Comparison of ENCODE assay signal across 2 cellular contexts in genomic region chr6:35506536-35506935, GRCh38.
A peak's percentile ranks its signal among the peaks of the same experiment; 100 is the strongest.
TF ChIP-seq lines count a peak whose summit lies in the region.

No MANE protein-coding gene starts in this region.

TF ChIP-seq in GM23338, 12 proteins besides CTCF, POLR2A, EP300 and RAD21:
- TF ChIP-seq EZH2phosphoT487 (IDR thresholded peaks at IDR 0.05; ENCODE audit: unreplicated experiment) = no peak
- TF ChIP-seq NANOG (IDR thresholded peaks at IDR 0.05; ENCODE audit: borderline replicate concordance) = no peak

TF ChIP-seq in K562, 482 proteins besides CTCF, POLR2A, EP300 and RAD21:
- TF ChIP-seq ADNP (tag; IDR thresholded peaks at IDR 0.05) (peak; percentile 95), SMARCA5 (IDR thresholded peaks at IDR 0.05) (peak; percentile 82; the same call in 1 of the 2 replicates), BCOR (IDR thresholded peaks at IDR 0.05) (peak; percentile 96), ZBTB1 (CRISPR knock-in tag; IDR thresholded peaks at IDR 0.05; ENCODE audit: borderline replicate concordance, low read depth) (no peak), RBM25 (IDR thresholded peaks at IDR 0.05; ENCODE audit: low read depth, low read length, severe bottlenecking) (peak; percentile 94), CHD4 (IDR thresholded peaks at IDR 0.05; ENCODE audit: insufficient read depth, insufficient replicate concordance, low read depth, low read length, poor library complexity, severe bottlenecking) (peak; percentile 38), HDAC2 (IDR thresholded peaks at IDR 0.05) (0 out of 2 replicates have a peak, but pooled peaks have one; percentile 64), KDM1A (IDR thresholded peaks at IDR 0.05) (peak; percentile 64 to 78), CBX3 (IDR thresholded peaks at IDR 0.05; ENCODE audit: borderline replicate concordance in 1 of 2, low read length in 2 of 2) (peak in 1 of 2 experiments; percentile 21; a peak in 1 of 3 replicates), ZNF134 (CRISPR knock-in tag; conservative IDR thresholded peaks at IDR 0.05) (no peak), STAT6 (CRISPR knock-in tag; IDR thresholded peaks at IDR 0.05) (no peak)
TF ChIP-seq in K562: peak in this region for 8.
